In the genomic region with DNA sequence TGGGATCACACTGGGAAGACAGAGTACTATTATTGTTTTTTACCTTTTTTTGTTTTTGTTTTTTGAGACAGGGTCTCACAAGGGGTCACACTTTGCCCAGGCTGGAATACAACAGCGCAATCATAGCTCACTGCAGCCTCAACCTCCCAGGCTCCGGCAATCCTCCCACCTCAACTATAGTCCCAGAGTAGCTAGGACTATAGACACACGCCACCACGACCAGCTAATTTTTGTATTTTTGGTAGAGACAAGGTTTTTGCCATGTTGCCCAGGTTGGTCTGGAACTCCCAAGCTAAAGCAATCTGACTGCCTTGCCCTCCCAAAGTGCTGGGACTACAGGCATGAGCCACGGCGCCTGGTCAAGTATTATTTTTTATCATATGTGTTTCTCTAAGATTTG, we compare ENCODE assay signal across 15 cellular contexts.
A peak's percentile ranks its signal among the peaks of the same experiment; 100 is the strongest.
DNase-seq lines count a peak whose midpoint lies in the region; ATAC-seq and TF ChIP-seq lines count a peak whose summit lies in the region.
"Had no signal": no experiment of that assay in that cellular context is flagged by ENCODE, and none has a peak within 500 bp of the region (broad histone marks: within the 10 kb centered on the region; RNA-seq: fewer than 3 reads in every experiment).

No MANE protein-coding gene starts in this region.

- H3K27ac Mint-ChIP-seq in osteocyte (ENCODE audit: unreplicated experiment), result peak overlapping the region; percentile 98

- TF ChIP-seq CTCF in right atrium auricular region (IDR thresholded peaks at IDR 0.05), result no peak
- TF ChIP-seq CTCF in brain microvascular endothelial cell (IDR thresholded peaks at IDR 0.05; ENCODE audit: low read depth, low read length, missing control alignments), result no peak
- no peak for TF ChIP-seq CTCF in osteocyte (IDR thresholded peaks at IDR 0.05)

- WGBS in aorta, 2 donors, result 88 to 90% methylated on average over 6 of the region's 6 CpGs

- H3K9me3 Mint-ChIP-seq in osteocyte (ENCODE audit: unreplicated experiment), result no peaks in the 10 kb centered on the region

- no peaks in the 10 kb centered on the region for H3K9me3 ChIP-seq in right atrium auricular region
- H3K9me3 ChIP-seq in aorta (ENCODE audit: control insufficient read depth, low read length), result no peaks in the 10 kb centered on the region
- H3K9me3 ChIP-seq: HAP-1, mucosa of descending colon had no signal

- DNase-seq in right atrium auricular region (ENCODE audit: low spot score) (no peak), left cardiac atrium (no peak), brain microvascular endothelial cell (no peak), osteocyte (ENCODE audit: extremely low spot score, unreplicated experiment) (no peak), aorta (no peak), dermis blood vessel endothelial cell (no peak), NCI-H510A treated with DMSO at 0.1 percent for 48 hours (lab: John Stamatoyannopoulos, UW) (no peak)
- DNase-seq: activated effector memory CD4-positive, alpha-beta T cell treated with anti-CD3 and anti-CD28 coated beads, Interleukin-2, amount 50 U/mL, for 16 hours; CD4-positive, CD25-positive, alpha-beta regulatory T cell; effector CD4-positive, alpha-beta T cell; KBM-7; mucosa of descending colon; stimulated activated CD4-positive, alpha-beta T cell treated with anti-CD3 and anti-CD28 coated beads, Interleukin-15, amount 100 ng/mL, for 24 hours had no signal

- peak overlapping the region; percentile 4 for H3K4me3 Mint-ChIP-seq in osteocyte (ENCODE audit: unreplicated experiment)
- H3K4me3 Mint-ChIP-seq: CD4-positive, CD25-positive, alpha-beta regulatory T cell had no signal

- peaks cover 78% of the 10 kb centered on the region for H3K4me1 Mint-ChIP-seq in osteocyte (ENCODE audit: unreplicated experiment)

- H3K27me3 Mint-ChIP-seq in osteocyte (ENCODE audit: unreplicated experiment), result no peaks in the 10 kb centered on the region
- H3K27me3 Mint-ChIP-seq: CD4-positive, CD25-positive, alpha-beta regulatory T cell had no signal

- intact Hi-C loops in left cardiac atrium (cut with DNase I) (loop anchor here (5.0 to 10.0 kb wide), 3 partner anchors 37 to 339 kb away; no protein-coding TSS in a partner anchor), aorta (cut with DNase I) (loop anchor here in 1 of 2 donors (2.0 to 10.0 kb wide), 2 partner anchors 85 to 369 kb away; no protein-coding TSS in a partner anchor)

- H3K4me3 ChIP-seq in right atrium auricular region, result no peak overlapping the region
- H3K4me3 ChIP-seq in brain microvascular endothelial cell (ENCODE audit: low read depth, low read length), result no peak overlapping the region
- no peak overlapping the region for H3K4me3 ChIP-seq in aorta (ENCODE audit: low read length in 2 of 2)
- H3K4me3 ChIP-seq: HAP-1, mucosa of descending colon had no signal

- H3K27ac ChIP-seq in right atrium auricular region, result peak overlapping the region; percentile 84 to 89
- peak overlapping the region; percentile 93 for H3K27ac ChIP-seq in brain microvascular endothelial cell
- peak overlapping the region; percentile 38 to 92 for H3K27ac ChIP-seq in aorta (ENCODE audit: low read depth in 1 of 2, low read length in 2 of 2)

- in situ Hi-C loops in brain microvascular endothelial cell (cut with HindIII; ENCODE audit: low pct_ligation_motif_present, low sequenced_read_pairs), result loop anchor here (10.0 kb wide), 1 partner anchor 59 kb away; no protein-coding TSS in a partner anchor

- peaks cover 0 to 61% of the 10 kb centered on the region in 2 donors for H3K4me1 ChIP-seq in right atrium auricular region
- peaks cover 2 to 8% of the 10 kb centered on the region in 2 donors for H3K4me1 ChIP-seq in aorta (ENCODE audit: control insufficient read depth in 1 of 2, insufficient read depth in 2 of 2, low read length in 2 of 2)
- H3K4me1 ChIP-seq: HAP-1 had no signal

- peaks cover 37% of the 10 kb centered on the region for H3K36me3 Mint-ChIP-seq in osteocyte (ENCODE audit: unreplicated experiment)

- H3K27me3 ChIP-seq in right atrium auricular region (no peaks in the 10 kb centered on the region), brain microvascular endothelial cell (replicated peaks) (no peaks in the 10 kb centered on the region), aorta (ENCODE audit: control insufficient read depth in 1 of 2, insufficient read depth in 2 of 2, low read length in 1 of 2) (no peaks in the 10 kb centered on the region)

- ATAC-seq in left cardiac atrium (no peak), aorta (ENCODE audit: low FRiP score) (no peak), HG03469 (IDR thresholded peaks at IDR 0.05; ENCODE audit: unreplicated experiment) (no peak)
- ATAC-seq: mucosa of descending colon had no signal

- H3K36me3 ChIP-seq in right atrium auricular region (peaks cover 21% of the 10 kb centered on the region), brain microvascular endothelial cell (replicated peaks) (peaks cover 30% of the 10 kb centered on the region), aorta (ENCODE audit: control insufficient read depth in 1 of 2, insufficient read depth in 2 of 2, low read length in 1 of 2) (no peaks in the 10 kb centered on the region)
